6 cellular contexts compared by ENCODE assay signal in genomic region chr1:110990541-110990940, GRCh38.
"Had no signal": no experiment of that assay in that cellular context is flagged by ENCODE, and none has a peak within 500 bp of the region (broad histone marks: within the 10 kb centered on the region; RNA-seq: fewer than 3 reads in every experiment).

No MANE protein-coding gene starts in this region.

- FAIRE-seq: G401.6, GM12878, GM12891, GM12892 had no signal

- DNase-seq: GDM1, GF-D8 had no signal

- H3K4me3 ChIP-seq: GM12878 had no signal
